ENCODE assay signal across 12 cellular contexts in genomic region chr1:204357551-204357950, GRCh38. TPM values are rescaled to one million over a fixed set of nuclear protein-coding genes. Genes with fewer than 3 reads are reported as not detected.
DNase-seq lines count a peak whose midpoint lies in the region; ATAC-seq lines count a peak whose summit lies in the region.
"Had no signal": no experiment of that assay in that cellular context is flagged by ENCODE, and none has a peak within 500 bp of the region (broad histone marks: within the 10 kb centered on the region; RNA-seq: fewer than 3 reads in every experiment).

No MANE protein-coding gene starts in this region.

- ATAC-seq in Right ventricle myocardium superior (ENCODE audit: poor library complexity): peak; percentile 54
- no peak for ATAC-seq in HG03565 (IDR thresholded peaks at IDR 0.05; ENCODE audit: unreplicated experiment)

- peaks cover 6% of the 10 kb centered on the region for H3K27me3 ChIP-seq in H7 (ENCODE audit: control insufficient read depth, insufficient read depth, low read length)

- intact Hi-C loops in Right ventricle myocardium superior (cut with DNase I) (no loop called here), posterior cingulate gyrus (cut with DNase I) (loop anchor here (10.0 kb wide), 1 partner anchor 53 kb away; no protein-coding TSS in a partner anchor)

- DNase-seq in H7 (peak; percentile 66), SKM-1 (lab: John Stamatoyannopoulos, UW; ENCODE audit: unreplicated experiment) (peak; percentile 53), Right ventricle myocardium superior (peak; percentile 63), posterior cingulate gyrus (peak in 8 of 10 donors; percentile 44 to 93 (median 58)), epidermal melanocyte (ENCODE audit: insufficient read length, low spot score) (no peak), HK-2 (ENCODE audit: unreplicated experiment) (no peak)
- DNase-seq in activated CD4-positive, alpha-beta T cell treated with anti-CD3 and anti-CD28 coated beads, Interleukin-2, amount 50 U/mL, for 1 hour: no peak
- DNase-seq: activated CD4-positive, alpha-beta T cell treated with anti-CD3 and anti-CD28 coated beads for 48 hours; activated naive CD8-positive, alpha-beta T cell treated with anti-CD3 and anti-CD28 coated beads for 36 hours; NCI-H2029 treated with DMSO at 0.1 percent for 48 hours had no signal

- H3K36me3 ChIP-seq in H7 (replicated peaks; ENCODE audit: control insufficient read depth, insufficient read depth, low read length): no peaks in the 10 kb centered on the region

- H3K4me3 ChIP-seq in H7 (ENCODE audit: insufficient read depth, low read depth, low read length): no peak overlapping the region
- H3K4me3 ChIP-seq: skin epidermis had no signal

RNA-seq across cellular contexts. Expression of gene PLEKHA6, which starts 2.2 kb away (rescaled TPM):
- total RNA-seq in H7 (2014; rRNA removed; shearing (Covaris generic)): 3.0 and 5.1 TPM in 2 replicates
- total RNA-seq in Right ventricle myocardium superior: 20.0 TPM

RNA-seq across cellular contexts. Expression of gene PPP1R15B, which starts 54.1 kb away (rescaled TPM):
- 37.1 and 40.6 TPM in 2 replicates for total RNA-seq in H7 (2014; rRNA removed; shearing (Covaris generic))
- total RNA-seq in Right ventricle myocardium superior: 19.7 TPM

Comparison
In these comparisons a context has a peak if more than half of its experiments do, and no peak if none do; other contexts are left out.
1. DNase-seq: peak in H7 (single experiment), SKM-1 (single experiment), Right ventricle myocardium superior (single experiment) and posterior cingulate gyrus (8 of 10); none in activated CD4-positive, alpha-beta T cell treated with anti-CD3 and anti-CD28 coated beads, Interleukin-2, amount 50 U/mL, for 1 hour (single experiment), epidermal melanocyte (single experiment) and HK-2 (single experiment).